1 cellular context compared by ENCODE assay signal in genomic region chr1:151762941-151763921, GRCh38.
TF ChIP-seq lines count a peak whose summit lies in the region.

TSS of gene MRPL9 (minus strand) at chr1:151763496. CDS start at chr1:151763479, 17 bp downstream.

TF ChIP-seq in K562, 482 proteins besides CTCF, POLR2A, EP300 and RAD21 (continued from another document and continues in another):
- no peak for TF ChIP-seq ZNF318 (IDR thresholded peaks at IDR 0.05; ENCODE audit: borderline replicate concordance in 1 of 2, low read depth in 1 of 2)
- 0 out of 4 replicates have a peak, but pooled peaks of 1 of the 2 experiments have one; percentile 44 for TF ChIP-seq FOXA3 (CRISPR knock-in tag; conservative IDR thresholded peaks at IDR 0.05 in 1 of 2, IDR thresholded peaks at IDR 0.05 in 1 of 2)
- no peak for TF ChIP-seq UBTF (IDR thresholded peaks at IDR 0.05; ENCODE audit: borderline replicate concordance in 1 of 2, low read depth in 2 of 2, low read length in 2 of 2)
- no peak for TF ChIP-seq RERE (CRISPR knock-in tag; IDR thresholded peaks at IDR 0.05; ENCODE audit: borderline replicate concordance)
- TF ChIP-seq MBD2 (IDR thresholded peaks at IDR 0.05; ENCODE audit: borderline replicate concordance, low read depth), result peak; percentile 74
- TF ChIP-seq, protein P1, sequence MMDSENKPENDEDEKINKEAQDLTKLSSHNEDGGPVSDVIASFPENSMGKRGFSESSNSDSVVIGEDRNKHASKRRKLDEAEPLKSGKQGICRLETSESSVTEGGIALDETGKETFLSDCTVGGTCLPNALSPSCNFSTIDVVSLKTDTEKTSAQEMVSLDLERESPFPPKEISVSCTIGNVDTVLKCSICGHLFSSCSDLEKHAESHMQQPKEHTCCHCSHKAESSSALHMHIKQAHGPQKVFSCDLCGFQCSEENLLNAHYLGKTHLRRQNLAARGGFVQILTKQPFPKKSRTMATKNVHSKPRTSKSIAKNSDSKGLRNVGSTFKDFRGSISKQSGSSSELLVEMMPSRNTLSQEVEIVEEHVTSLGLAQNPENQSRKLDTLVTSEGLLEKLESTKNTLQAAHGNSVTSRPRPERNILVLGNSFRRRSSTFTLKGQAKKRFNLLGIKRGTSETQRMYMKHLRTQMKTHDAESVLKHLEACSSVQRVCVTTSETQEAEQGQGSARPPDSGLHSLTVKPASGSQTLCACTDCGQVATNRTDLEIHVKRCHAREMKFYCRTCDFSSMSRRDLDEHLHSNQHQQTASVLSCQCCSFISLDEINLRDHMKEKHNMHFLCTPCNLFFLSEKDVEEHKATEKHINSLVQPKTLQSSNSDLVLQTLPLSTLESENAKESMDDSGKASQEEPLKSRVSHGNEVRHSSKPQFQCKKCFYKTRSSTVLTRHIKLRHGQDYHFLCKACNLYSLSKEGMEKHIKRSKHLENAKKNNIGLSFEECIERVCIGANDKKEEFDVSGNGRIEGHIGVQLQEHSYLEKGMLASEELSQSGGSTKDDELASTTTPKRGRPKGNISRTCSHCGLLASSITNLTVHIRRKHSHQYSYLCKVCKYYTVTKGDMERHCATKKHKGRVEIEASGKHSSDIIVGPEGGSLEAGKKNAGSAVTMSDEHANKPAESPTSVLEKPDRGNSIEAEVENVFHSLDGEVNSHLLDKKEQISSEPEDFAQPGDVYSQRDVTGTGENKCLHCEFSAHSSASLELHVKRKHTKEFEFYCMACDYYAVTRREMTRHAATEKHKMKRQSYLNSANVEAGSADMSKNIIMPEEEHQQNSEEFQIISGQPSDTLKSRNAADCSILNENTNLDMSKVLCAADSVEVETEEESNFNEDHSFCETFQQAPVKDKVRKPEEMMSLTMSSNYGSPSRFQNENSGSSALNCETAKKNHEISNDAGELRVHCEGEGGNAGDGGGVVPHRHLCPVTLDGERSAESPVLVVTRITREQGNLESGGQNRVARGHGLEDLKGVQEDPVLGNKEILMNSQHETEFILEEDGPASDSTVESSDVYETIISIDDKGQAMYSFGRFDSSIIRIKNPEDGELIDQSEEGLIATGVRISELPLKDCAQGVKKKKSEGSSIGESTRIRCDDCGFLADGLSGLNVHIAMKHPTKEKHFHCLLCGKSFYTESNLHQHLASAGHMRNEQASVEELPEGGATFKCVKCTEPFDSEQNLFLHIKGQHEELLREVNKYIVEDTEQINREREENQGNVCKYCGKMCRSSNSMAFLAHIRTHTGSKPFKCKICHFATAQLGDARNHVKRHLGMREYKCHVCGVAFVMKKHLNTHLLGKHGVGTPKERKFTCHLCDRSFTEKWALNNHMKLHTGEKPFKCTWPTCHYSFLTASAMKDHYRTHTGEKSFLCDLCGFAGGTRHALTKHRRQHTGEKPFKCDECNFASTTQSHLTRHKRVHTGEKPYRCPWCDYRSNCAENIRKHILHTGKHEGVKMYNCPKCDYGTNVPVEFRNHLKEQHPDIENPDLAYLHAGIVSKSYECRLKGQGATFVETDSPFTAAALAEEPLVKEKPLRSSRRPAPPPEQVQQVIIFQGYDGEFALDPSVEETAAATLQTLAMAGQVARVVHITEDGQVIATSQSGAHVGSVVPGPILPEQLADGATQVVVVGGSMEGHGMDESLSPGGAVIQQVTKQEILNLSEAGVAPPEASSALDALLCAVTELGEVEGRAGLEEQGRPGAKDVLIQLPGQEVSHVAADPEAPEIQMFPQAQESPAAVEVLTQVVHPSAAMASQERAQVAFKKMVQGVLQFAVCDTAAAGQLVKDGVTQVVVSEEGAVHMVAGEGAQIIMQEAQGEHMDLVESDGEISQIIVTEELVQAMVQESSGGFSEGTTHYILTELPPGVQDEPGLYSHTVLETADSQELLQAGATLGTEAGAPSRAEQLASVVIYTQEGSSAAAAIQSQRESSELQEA (IDR thresholded peaks at IDR 0.05; ENCODE audit: low read depth), result 0 out of 2 replicates have a peak, but pooled peaks have one; percentile 14
- TF ChIP-seq ZBTB1 (CRISPR knock-in tag; IDR thresholded peaks at IDR 0.05; ENCODE audit: borderline replicate concordance, low read depth), result 0 out of 2 replicates have a peak, but pooled peaks have one; percentile 36
- no peak for TF ChIP-seq PHB2 (IDR thresholded peaks at IDR 0.05; ENCODE audit: low read depth)
- TF ChIP-seq CREM (IDR thresholded peaks at IDR 0.05; ENCODE audit: low read depth), result peak; percentile 86
- TF ChIP-seq SP1 (CRISPR knock-in tag; IDR thresholded peaks at IDR 0.05), result peak; percentile 46
- TF ChIP-seq CREB5 (CRISPR knock-in tag; IDR thresholded peaks at IDR 0.05), result no peak
- 0 out of 2 replicates have a peak, but pooled peaks have one; percentile 43 for TF ChIP-seq ZBTB7A (IDR thresholded peaks at IDR 0.05; ENCODE audit: borderline replicate concordance, control insufficient read depth, low read depth, low read length)
- peak; percentile 100 for TF ChIP-seq SIN3B (IDR thresholded peaks at IDR 0.05; ENCODE audit: low read depth)
- TF ChIP-seq RNF2 (IDR thresholded peaks at IDR 0.05), result peak; percentile 54; the same call in 1 of the 2 replicates
- TF ChIP-seq RBM22 (IDR thresholded peaks at IDR 0.05; ENCODE audit: low read depth, low read length, poor library complexity, severe bottlenecking), result peak; percentile 51
- TF ChIP-seq HDAC3 (IDR thresholded peaks at IDR 0.05; ENCODE audit: borderline replicate concordance, partially characterized antibody), result no peak
- TF ChIP-seq HDAC6 (IDR thresholded peaks at IDR 0.05; ENCODE audit: low read depth, low read length), result 0 out of 2 replicates have a peak, but pooled peaks have one; percentile 68
- TF ChIP-seq, protein P2, sequence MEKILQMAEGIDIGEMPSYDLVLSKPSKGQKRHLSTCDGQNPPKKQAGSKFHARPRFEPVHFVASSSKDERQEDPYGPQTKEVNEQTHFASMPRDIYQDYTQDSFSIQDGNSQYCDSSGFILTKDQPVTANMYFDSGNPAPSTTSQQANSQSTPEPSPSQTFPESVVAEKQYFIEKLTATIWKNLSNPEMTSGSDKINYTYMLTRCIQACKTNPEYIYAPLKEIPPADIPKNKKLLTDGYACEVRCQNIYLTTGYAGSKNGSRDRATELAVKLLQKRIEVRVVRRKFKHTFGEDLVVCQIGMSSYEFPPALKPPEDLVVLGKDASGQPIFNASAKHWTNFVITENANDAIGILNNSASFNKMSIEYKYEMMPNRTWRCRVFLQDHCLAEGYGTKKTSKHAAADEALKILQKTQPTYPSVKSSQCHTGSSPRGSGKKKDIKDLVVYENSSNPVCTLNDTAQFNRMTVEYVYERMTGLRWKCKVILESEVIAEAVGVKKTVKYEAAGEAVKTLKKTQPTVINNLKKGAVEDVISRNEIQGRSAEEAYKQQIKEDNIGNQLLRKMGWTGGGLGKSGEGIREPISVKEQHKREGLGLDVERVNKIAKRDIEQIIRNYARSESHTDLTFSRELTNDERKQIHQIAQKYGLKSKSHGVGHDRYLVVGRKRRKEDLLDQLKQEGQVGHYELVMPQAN (IDR thresholded peaks at IDR 0.05; ENCODE audit: borderline replicate concordance), result peak; percentile 87
- TF ChIP-seq CHCHD3 (CRISPR knock-in tag; IDR thresholded peaks at IDR 0.05), result 0 out of 2 replicates have a peak, but pooled peaks have one; percentile 28
- TF ChIP-seq TGIF2 (CRISPR knock-in tag; IDR thresholded peaks at IDR 0.05), result no peak
